ENCODE assay signal across 18 cellular contexts in genomic region chr19:1871140-1871597, GRCh38.
"Had no signal": no experiment of that assay in that cellular context is flagged by ENCODE, and none has a peak within 500 bp of the region (broad histone marks: within the 10 kb centered on the region; RNA-seq: fewer than 3 reads in every experiment).

No MANE protein-coding gene starts in this region.

- H3K27me3 Mint-ChIP-seq: activated CD4-positive, alpha-beta memory T cell treated with anti-CD3 and anti-CD28 coated beads, Interleukin-2, amount 10 ng/mL, durations not matched to agents 7 days and 5 days; central memory CD8-positive, alpha-beta T cell; stimulated activated naive B cell treated with anti-CD40 and anti-IgM and Interleukin-4, amounts not matched to agents 10 μg/mL and 1 μg/mL and 100 μg/mL, for 72 hours; T-helper 17 cell had no signal

- ATAC-seq: activated T-cell treated with anti-CD3 and anti-CD28 coated beads, Interleukin-2, amount 50 U/mL, for 72 hours; stimulated activated naive B cell treated with anti-CD40 and anti-IgM and Interleukin-4, amounts not matched to agents 10 μg/mL and 1 μg/mL and 100 μg/mL, for 72 hours; T-helper 17 cell had no signal

- H3K9me3 Mint-ChIP-seq: activated CD4-positive, alpha-beta memory T cell treated with anti-CD3 and anti-CD28 coated beads, Interleukin-2, amount 10 ng/mL, durations not matched to agents 7 days and 5 days; activated naive CD8-positive, alpha-beta T cell treated with anti-CD3 and anti-CD28 coated beads for 36 hours; activated T-cell treated with anti-CD3 and anti-CD28 coated beads, Interleukin-2, amount 50 U/mL, for 72 hours; central memory CD8-positive, alpha-beta T cell; immature natural killer cell; neural crest cell; stimulated activated naive B cell treated with anti-CD40 and anti-IgM and Interleukin-4, amounts not matched to agents 10 μg/mL and 1 μg/mL and 100 μg/mL, for 72 hours had no signal

- H3K36me3 ChIP-seq: ovary, vagina had no signal

- H3K27ac ChIP-seq: brain microvascular endothelial cell, tibial artery, vagina had no signal

- H3K4me3 Mint-ChIP-seq: activated CD4-positive, alpha-beta memory T cell treated with anti-CD3 and anti-CD28 coated beads, Interleukin-2, amount 10 ng/mL, durations not matched to agents 7 days and 5 days; activated naive CD8-positive, alpha-beta T cell treated with anti-CD3 and anti-CD28 coated beads for 36 hours; immature natural killer cell; stimulated activated naive B cell treated with anti-CD40 and anti-IgM and Interleukin-4, amounts not matched to agents 10 μg/mL and 1 μg/mL and 100 μg/mL, for 72 hours; T-helper 17 cell had no signal

- H3K27me3 ChIP-seq: brain microvascular endothelial cell, ovary, tibial artery, vagina had no signal

- H3K27ac Mint-ChIP-seq: activated CD4-positive, alpha-beta memory T cell treated with anti-CD3 and anti-CD28 coated beads, Interleukin-2, amount 10 ng/mL, durations not matched to agents 7 days and 5 days; activated naive CD8-positive, alpha-beta T cell treated with anti-CD3 and anti-CD28 coated beads for 36 hours; activated T-cell treated with anti-CD3 and anti-CD28 coated beads, Interleukin-2, amount 50 U/mL, for 72 hours; stimulated activated naive B cell treated with anti-CD40 and anti-IgM and Interleukin-4, amounts not matched to agents 10 μg/mL and 1 μg/mL and 100 μg/mL, for 72 hours; T-helper 17 cell had no signal

- H3K4me3 ChIP-seq: ovary, tibial artery, vagina had no signal

- H3K9me3 ChIP-seq: ovary, tibial artery, vagina had no signal

- DNase-seq: activated CD4-positive, alpha-beta memory T cell treated with anti-CD3 and anti-CD28 coated beads, Interleukin-2, amount 10 ng/mL, durations not matched to agents 7 days and 5 days; activated CD4-positive, alpha-beta T cell treated with anti-CD3 and anti-CD28 coated beads for 4 hours; activated gamma-delta T cell; activated naive CD8-positive, alpha-beta T cell treated with anti-CD3 and anti-CD28 coated beads for 36 hours; activated T-cell treated with anti-CD3 and anti-CD28 coated beads, Interleukin-2, amount 50 U/mL, for 72 hours; brain microvascular endothelial cell; cortex of kidney; effector CD8-positive, alpha-beta T cell; foreskin fibroblast; immature natural killer cell; stimulated activated CD4-positive, alpha-beta T cell treated with anti-CD3 and anti-CD28 coated beads, Interleukin-12 subunit alpha, Interleukin-12 subunit beta, amount 100 ng/mL, for 4 hours; stimulated activated naive B cell treated with anti-CD40 and anti-IgM and Interleukin-4, amounts not matched to agents 10 μg/mL and 1 μg/mL and 100 μg/mL, for 72 hours; T-helper 17 cell; tibial artery had no signal
